In the genomic region with DNA sequence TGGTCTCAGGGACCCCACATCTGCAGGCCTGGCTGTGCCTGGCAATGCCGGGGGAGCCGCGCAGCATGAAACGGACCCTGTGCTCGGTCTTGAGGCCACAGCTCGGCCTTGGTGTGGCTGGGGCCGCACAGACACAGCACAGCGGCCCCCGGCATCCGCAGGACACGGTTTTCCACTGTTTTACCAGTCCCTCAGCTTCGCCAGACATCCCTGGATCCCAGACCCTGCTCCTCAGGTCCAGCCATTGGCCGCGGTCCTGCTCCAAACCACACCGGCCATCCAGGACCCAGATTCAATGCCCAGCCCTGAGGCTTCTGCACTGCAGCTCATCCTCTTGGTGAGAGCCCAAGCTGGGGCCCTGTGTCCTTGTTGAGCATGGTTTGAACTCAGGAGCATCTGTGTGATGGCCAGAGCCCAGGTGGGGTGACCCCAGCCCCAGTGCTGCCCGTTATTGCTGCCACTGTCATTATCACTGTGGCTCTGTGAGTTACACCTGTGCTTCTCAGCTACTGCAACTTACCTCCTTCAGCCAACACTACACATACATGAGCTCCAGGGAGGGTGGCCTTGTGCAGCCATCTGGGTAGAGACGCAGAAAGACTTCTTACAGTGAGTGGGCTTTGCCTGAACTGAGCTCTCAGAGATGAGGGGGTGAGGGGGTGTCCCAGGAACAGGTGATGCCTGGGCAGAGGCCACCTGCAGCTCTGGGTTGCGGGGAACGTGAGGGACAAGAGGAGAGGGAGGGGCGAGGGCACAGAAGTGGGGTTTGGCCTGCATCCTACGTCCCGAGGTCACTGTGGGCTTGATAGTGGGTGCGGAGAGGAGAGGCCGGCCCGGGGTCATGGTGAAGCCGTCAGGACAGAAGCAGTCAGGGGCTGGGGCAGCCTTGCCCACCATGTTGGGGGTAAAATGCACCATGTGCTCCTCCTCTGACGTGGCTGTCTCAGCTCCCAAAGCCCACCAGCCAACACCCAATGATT, we compare ENCODE assay signal across 20 cellular contexts.
DNase-seq lines count a peak whose midpoint lies in the region; TF ChIP-seq lines count a peak whose summit lies in the region.
"Had no signal": no experiment of that assay in that cellular context is flagged by ENCODE, and none has a peak within 500 bp of the region (broad histone marks: within the 10 kb centered on the region; RNA-seq: fewer than 3 reads in every experiment).

No MANE protein-coding gene starts in this region.

- peaks cover 21% of the 10 kb centered on the region for H3K4me1 ChIP-seq in suprapubic skin
- H3K4me1 ChIP-seq: SJSA1 had no signal

- no peak for TF ChIP-seq POLR2A in suprapubic skin (IDR thresholded peaks at IDR 0.05)

- 93% methylated on average over 21 of the region's 27 CpGs for WGBS in suprapubic skin

- H3K9me3 ChIP-seq in iPS-18c (ENCODE audit: control insufficient read depth, insufficient read depth, low read length): peaks cover 40% of the 10 kb centered on the region
- no peaks in the 10 kb centered on the region for H3K9me3 ChIP-seq in suprapubic skin
- H3K9me3 ChIP-seq: BLaER1 treated with 17β-estradiol and CSF1 and Interleukin-3, amounts not matched to agents 10 nM and 100 nM had no signal

- no peak for DNase-seq in neural crest cell (ENCODE audit: low read depth, low spot score)
- peak; percentile 37 to 80 for DNase-seq in suprapubic skin (ENCODE audit: low spot score in 2 of 2)
- DNase-seq in Kasumi-1 (lab: John Stamatoyannopoulos, UW): no peak
- no peak for DNase-seq in NCI-H748 treated with DMSO at 0.1 percent for 48 hours (lab: John Stamatoyannopoulos, UW)
- DNase-seq in SW 1271 (lab: John Stamatoyannopoulos, UW): no peak
- DNase-seq: Calu3; CD8-positive, alpha-beta T cell; GM23248; HCEC 1CT; KBM-7; MV-4-11; NCI-H187; NCI-H2107; NCI-H2227 treated with DMSO at 0.1 percent for 48 hours; NCI-H526 had no signal

- H3K36me3 Mint-ChIP-seq in neural crest cell (ENCODE audit: low read depth): no peaks in the 10 kb centered on the region
- H3K36me3 Mint-ChIP-seq: CD8-positive, alpha-beta T cell had no signal

- peak overlapping the region; percentile 79 for H3K27ac Mint-ChIP-seq in neural crest cell (ENCODE audit: unreplicated experiment)
- H3K27ac Mint-ChIP-seq: CD8-positive, alpha-beta T cell had no signal

- H3K27ac ChIP-seq in VCaP (peak overlapping the region; percentile 73), suprapubic skin (no peak overlapping the region)
- H3K27ac ChIP-seq: BLaER1 treated with 17β-estradiol and CSF1 and Interleukin-3, amounts not matched to agents 10 nM and 100 nM; GM23248; SJSA1 had no signal

- TF ChIP-seq CTCF in VCaP (conservative IDR thresholded peaks at IDR 0.05) (no peak), neural crest cell (conservative IDR thresholded peaks at IDR 0.05) (no peak), suprapubic skin (IDR thresholded peaks at IDR 0.05) (no peak)

- no peaks in the 10 kb centered on the region for H3K36me3 ChIP-seq in suprapubic skin
- H3K36me3 ChIP-seq: BLaER1 treated with 17β-estradiol and CSF1 and Interleukin-3, amounts not matched to agents 10 nM and 100 nM; SJSA1 had no signal

- peaks cover 8% of the 10 kb centered on the region for H3K27me3 ChIP-seq in suprapubic skin
- H3K27me3 ChIP-seq: BLaER1 treated with 17β-estradiol and CSF1 and Interleukin-3, amounts not matched to agents 10 nM and 100 nM; SJSA1 had no signal

- peaks cover 16% of the 10 kb centered on the region for H3K4me1 Mint-ChIP-seq in neural crest cell

- TF ChIP-seq EP300 in suprapubic skin (IDR thresholded peaks at IDR 0.05): no peak

- no peak overlapping the region for H3K4me3 Mint-ChIP-seq in neural crest cell
- H3K4me3 Mint-ChIP-seq: CD8-positive, alpha-beta T cell had no signal

- no peaks in the 10 kb centered on the region for H3K27me3 Mint-ChIP-seq in neural crest cell (ENCODE audit: low read depth)

- H3K9me3 Mint-ChIP-seq in neural crest cell: no peaks in the 10 kb centered on the region
- H3K9me3 Mint-ChIP-seq: CD8-positive, alpha-beta T cell had no signal

- H3K4me3 ChIP-seq in iPS-18c (ENCODE audit: insufficient read depth, low read depth, low read length) (peak overlapping the region; percentile 24; the same call in 1 of the 2 replicates), suprapubic skin (no peak overlapping the region)
- H3K4me3 ChIP-seq: BLaER1 treated with 17β-estradiol and CSF1 and Interleukin-3, amounts not matched to agents 10 nM and 100 nM; GM12878; GM23248; SJSA1 had no signal

Comparison
In these comparisons a context has a peak if more than half of its experiments do, and no peak if none do; other contexts are left out.
1. DNase-seq: peak in suprapubic skin (2 of 2); none in neural crest cell (single experiment), Kasumi-1 (0 of 2), NCI-H748 treated with DMSO at 0.1 percent for 48 hours (single experiment) and SW 1271 (0 of 2).